ENCODE assay signal across 19 cellular contexts in genomic region chr3:87437765-87438164, GRCh38.
DNase-seq lines count a peak whose midpoint lies in the region; ATAC-seq and TF ChIP-seq lines count a peak whose summit lies in the region.
"Had no signal": no experiment of that assay in that cellular context is flagged by ENCODE, and none has a peak within 500 bp of the region (broad histone marks: within the 10 kb centered on the region; RNA-seq: fewer than 3 reads in every experiment).

No MANE protein-coding gene starts in this region.

- no peak overlapping the region for H3K9ac ChIP-seq in adipocyte (ENCODE audit: low read length)

- ATAC-seq in mucosa of descending colon, result peak; percentile 66
- no peak for ATAC-seq in HG02981 (IDR thresholded peaks at IDR 0.05; ENCODE audit: unreplicated experiment)
- ATAC-seq in GM21423 (IDR thresholded peaks at IDR 0.05; ENCODE audit: unreplicated experiment), result no peak
- ATAC-seq: heart left ventricle had no signal

- H3K4me1 ChIP-seq in adipocyte (ENCODE audit: control insufficient read depth, insufficient read depth, low read length) (peaks cover 2% of the 10 kb centered on the region), mucosa of descending colon (ENCODE audit: low read depth) (no peaks in the 10 kb centered on the region), esophagus muscularis mucosa (no peaks in the 10 kb centered on the region)
- H3K4me1 ChIP-seq: heart left ventricle had no signal

- no peaks in the 10 kb centered on the region for H3K27me3 ChIP-seq in adipocyte (replicated peaks; ENCODE audit: control insufficient read depth, insufficient read depth, low read length)
- no peaks in the 10 kb centered on the region for H3K27me3 ChIP-seq in esophagus muscularis mucosa
- H3K27me3 ChIP-seq: heart left ventricle had no signal

- H3K36me3 ChIP-seq in adipocyte (ENCODE audit: control insufficient read depth, insufficient read depth, low read length, severe bottlenecking) (no peaks in the 10 kb centered on the region), mucosa of descending colon (ENCODE audit: low read depth) (no peaks in the 10 kb centered on the region), esophagus muscularis mucosa (no peaks in the 10 kb centered on the region)
- H3K36me3 ChIP-seq: heart left ventricle had no signal

- DNase-seq in Ammon's horn (ENCODE audit: low spot score), result peak; percentile 6
- peak; percentile 38 for DNase-seq in HS-27A (ENCODE audit: low read depth)
- DNase-seq in adipocyte (ENCODE audit: low read depth), result peak; percentile 60
- DNase-seq in mucosa of descending colon, result no peak
- DNase-seq in esophagus muscularis mucosa (ENCODE audit: extremely low spot score), result no peak
- DNase-seq in NCI-H1417 treated with DMSO at 0.1 percent for 48 hours (lab: John Stamatoyannopoulos, UW), result no peak
- DNase-seq: activated CD4-positive, CD25-positive, alpha-beta regulatory T cell; activated T-cell treated with anti-CD3 and anti-CD28 coated beads for 4 hours; heart left ventricle; Kasumi-1; NCI-H1930; NCI-H526; stimulated activated naive CD4-positive, alpha-beta T cell treated with Interleukin-2 at 50 U/mL for 16 hours had no signal

- TF ChIP-seq CTCF in mucosa of descending colon (IDR thresholded peaks at IDR 0.05), result no peak
- TF ChIP-seq CTCF in esophagus muscularis mucosa (IDR thresholded peaks at IDR 0.05), result no peak

- no peak overlapping the region for H3K27ac ChIP-seq in esophagus muscularis mucosa (replicated peaks in 1 of 4)
- H3K27ac ChIP-seq: C4-2B, coronary artery, heart left ventricle, RWPE1, skin epidermis had no signal

- intact Hi-C loops in mucosa of descending colon (cut with DNase I, micrococcal nuclease) (no loop called here), esophagus muscularis mucosa (cut with DNase I) (no loop called here)

- WGBS in esophagus muscularis mucosa, result 75% methylated on average over 1 of the region's 1 CpG

- H3K4me3 ChIP-seq in adipocyte (ENCODE audit: low read length), result peak overlapping the region; percentile 7
- no peak overlapping the region for H3K4me3 ChIP-seq in mucosa of descending colon
- no peak overlapping the region for H3K4me3 ChIP-seq in esophagus muscularis mucosa
- H3K4me3 ChIP-seq: coronary artery, heart left ventricle, skin epidermis had no signal

- no peak for TF ChIP-seq EP300 in esophagus muscularis mucosa (IDR thresholded peaks at IDR 0.05)

- H3K9me3 ChIP-seq in adipocyte (ENCODE audit: control insufficient read depth, low read length) (no peaks in the 10 kb centered on the region), mucosa of descending colon (no peaks in the 10 kb centered on the region), esophagus muscularis mucosa (peaks cover 0 to 4% (median 0%) of the 10 kb centered on the region in 4 donors)
- H3K9me3 ChIP-seq: heart left ventricle had no signal

- TF ChIP-seq POLR2A in esophagus muscularis mucosa (IDR thresholded peaks at IDR 0.05; ENCODE audit: low read depth), result no peak

Comparison
In these comparisons a context has a peak if more than half of its experiments do, and no peak if none do; other contexts are left out.
1. DNase-seq: peak in Ammon's horn (single experiment), HS-27A (single experiment) and adipocyte (single experiment); none in mucosa of descending colon (0 of 3), esophagus muscularis mucosa (single experiment) and NCI-H1417 treated with DMSO at 0.1 percent for 48 hours (single experiment).